In the genomic region with DNA sequence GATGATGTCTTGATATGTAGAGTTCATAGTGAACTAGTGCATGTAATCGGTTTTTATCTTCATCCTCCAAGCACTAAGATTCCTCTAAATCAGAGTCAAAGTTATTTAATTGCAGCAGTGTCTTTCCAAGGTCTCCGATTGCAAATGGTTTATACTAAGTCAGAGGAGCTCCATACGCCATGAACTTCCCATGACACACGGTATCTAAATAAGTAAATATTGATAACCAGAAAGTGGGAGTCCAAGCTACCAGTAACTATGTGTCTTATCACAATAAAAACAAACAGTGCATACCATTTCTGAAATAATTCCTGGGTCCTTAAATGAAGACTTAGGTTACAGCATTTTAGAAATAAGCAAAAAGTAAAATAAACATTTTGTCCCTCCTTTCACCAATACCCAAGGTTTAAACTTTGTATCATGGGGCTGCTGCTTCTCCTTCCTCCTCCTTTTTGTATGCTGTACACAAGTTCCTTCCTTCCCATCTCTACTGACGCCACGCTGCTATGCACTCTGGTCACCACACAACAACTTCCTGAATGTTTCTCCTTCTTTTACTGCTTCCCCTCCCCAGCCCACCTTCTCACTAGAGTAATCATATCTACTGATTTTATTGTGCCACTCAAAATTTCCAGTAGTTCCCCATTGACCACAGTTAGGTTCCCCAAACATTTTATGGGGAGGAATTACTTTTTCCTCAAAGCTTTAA, we compare ENCODE assay signal across 17 cellular contexts. TPM values are rescaled to one million over a fixed set of nuclear protein-coding genes. Genes with fewer than 3 reads are reported as not detected.
"Had no signal": no experiment of that assay in that cellular context is flagged by ENCODE, and none has a peak within 500 bp of the region (broad histone marks: within the 10 kb centered on the region; RNA-seq: fewer than 3 reads in every experiment).

No MANE protein-coding gene starts in this region.

- H3K36me3 ChIP-seq: right atrium auricular region had no signal

- H3K27me3 ChIP-seq: right atrium auricular region had no signal

- H3K27ac ChIP-seq: right atrium auricular region had no signal

- FAIRE-seq: islet of Langerhans, TTC549 had no signal

- DNase-seq: activated B cell treated with CpG ODN at 0.5 μM for 24 hours; activated CD4-positive, alpha-beta T cell treated with anti-CD3 and anti-CD28 coated beads, Interleukin-2, amount 10 ng/mL, durations not matched to agents 24 days and 14 days; activated CD8-positive, alpha-beta memory T cell treated with anti-CD3 and anti-CD28 coated beads for 24 hours; activated naive CD4-positive, alpha-beta T cell treated with anti-CD3 and anti-CD28 coated beads, Interleukin-2, amount 50 U/mL, for 16 hours; endodermal cell; erythroblast; midbrain; naive B cell; stimulated activated naive CD4-positive, alpha-beta T cell; substantia nigra; T-helper 2 cell; trophoblast cell had no signal

- H3K4me3 ChIP-seq: right atrium auricular region had no signal

- H3K9me3 ChIP-seq: right atrium auricular region had no signal

RNA-seq across cellular contexts. Expression of a gene that starts 10.7 kb away (rescaled TPM):
- total RNA-seq: activated B cell treated with CpG ODN at 0.5 μM for 24 hours; activated CD4-positive, alpha-beta T cell treated with anti-CD3 and anti-CD28 coated beads, Interleukin-2, amount 10 ng/mL, durations not matched to agents 24 days and 14 days; activated T-helper 2 cell treated with anti-CD3 and anti-CD28 coated beads, Interferon-gamma antibody, Interleukin-2, Interleukin-4, amounts not matched to agents 10 μg/mL and 5 μg/mL and 100 μg/mL, durations not matched to agents 14 hours and 24 hours and 36 hours; endodermal cell; lower leg skin; right atrium auricular region had no signal
